ENCODE assay signal across 30 cellular contexts in the genomic region with DNA sequence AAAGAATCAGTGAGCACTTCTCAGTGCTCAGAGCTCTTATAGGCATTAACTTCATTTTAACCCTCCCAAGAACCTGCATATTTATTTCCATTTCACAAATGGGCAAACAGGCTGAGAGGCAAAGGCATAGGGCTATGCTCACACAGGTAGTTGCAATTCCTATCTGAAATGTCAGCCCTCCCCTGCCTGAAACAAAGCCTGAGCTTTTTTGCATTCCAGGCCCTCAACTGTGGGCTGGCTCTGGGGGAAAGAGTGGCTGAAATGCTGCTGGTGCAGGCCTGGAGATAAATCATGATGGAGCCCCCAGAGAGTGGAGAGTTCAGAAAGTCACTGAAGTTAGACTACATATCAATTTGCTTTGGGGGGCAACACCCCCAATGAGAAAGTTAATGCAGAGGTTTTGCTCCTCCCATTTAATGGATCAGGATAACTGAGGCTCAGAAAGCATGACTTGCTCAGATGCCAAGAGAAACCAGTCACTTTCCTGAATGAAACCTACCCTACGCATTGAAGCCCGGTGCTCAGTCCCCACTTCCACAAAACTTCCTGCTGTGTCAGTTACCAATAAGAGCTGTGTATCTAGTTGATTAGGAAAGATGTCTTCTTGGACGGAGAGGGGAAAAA. TPM values are rescaled to one million over a fixed set of nuclear protein-coding genes. Genes with fewer than 3 reads are reported as not detected.
"Had no signal": no experiment of that assay in that cellular context is flagged by ENCODE, and none has a peak within 500 bp of the region (broad histone marks: within the 10 kb centered on the region; RNA-seq: fewer than 3 reads in every experiment).

No MANE protein-coding gene starts in this region.

- ATAC-seq: activated T-cell treated with anti-CD3 and anti-CD28 coated beads, Interleukin-2, amount 50 U/mL, for 72 hours; effector memory CD8-positive, alpha-beta T cell; foreskin keratinocyte; gastrocnemius medialis; heart left ventricle had no signal

- H3K4me3 ChIP-seq: esophagus muscularis mucosa, gastrocnemius medialis, heart left ventricle had no signal

- DNase-seq: activated CD4-positive, alpha-beta memory T cell treated with anti-CD3 and anti-CD28 coated beads, Interleukin-2, amount 10 ng/mL, durations not matched to agents 7 days and 5 days; activated CD4-positive, alpha-beta T cell treated with anti-CD3 and anti-CD28 coated beads for 1 hour; activated CD4-positive, alpha-beta T cell treated with anti-CD3 and anti-CD28 coated beads for 4 hours; activated CD4-positive, alpha-beta T cell treated with anti-CD3 and anti-CD28 coated beads, Interleukin-2, amount 10 ng/mL, durations not matched to agents 7 days and 5 days; activated CD4-positive, alpha-beta T cell treated with anti-CD3 and anti-CD28 coated beads, Interleukin-2, amount 50 U/mL, for 4 hours; activated CD8-positive, alpha-beta memory T cell treated with anti-CD3 and anti-CD28 coated beads, Interleukin-2, amount 50 U/mL, for 48 hours; activated gamma-delta T cell; activated naive CD4-positive, alpha-beta T cell; activated naive CD4-positive, alpha-beta T cell treated with anti-CD3 and anti-CD28 coated beads, Interleukin-2, amount 50 U/mL, for 16 hours; activated T-cell treated with anti-CD3 and anti-CD28 coated beads for 4 hours; activated T-cell treated with anti-CD3 and anti-CD28 coated beads, Interleukin-2, amount 50 U/mL, for 24 hours; activated T-cell treated with anti-CD3 and anti-CD28 coated beads, Interleukin-2, amount 50 U/mL, for 72 hours; amniotic stem cell; anterior cingulate cortex; brain microvascular endothelial cell; cortex of kidney; dermis blood vessel endothelial cell; effector CD4-positive, alpha-beta T cell; effector memory CD8-positive, alpha-beta T cell; erythroblast; foreskin keratinocyte; gastrocnemius medialis; glutamatergic neuron; heart left ventricle; T-helper 2 cell had no signal

- H3K36me3 ChIP-seq: brain microvascular endothelial cell, esophagus muscularis mucosa, gastrocnemius medialis, heart left ventricle had no signal

- H3K4me1 ChIP-seq: foreskin keratinocyte, gastrocnemius medialis, heart left ventricle had no signal

- FAIRE-seq: astrocyte, bronchial epithelial cell, colon had no signal

- H3K27ac ChIP-seq: brain microvascular endothelial cell, esophagus muscularis mucosa, foreskin keratinocyte, gastrocnemius medialis, heart left ventricle had no signal

- H3K9me3 ChIP-seq: esophagus muscularis mucosa, gastrocnemius medialis, heart left ventricle had no signal

RNA-seq across cellular contexts. Expression of a gene that starts 5.6 kb away (rescaled TPM):
- total RNA-seq: activated CD4-positive, alpha-beta memory T cell treated with anti-CD3 and anti-CD28 coated beads, Interleukin-2, amount 10 ng/mL, durations not matched to agents 7 days and 5 days; activated CD4-positive, alpha-beta T cell treated with anti-CD3 and anti-CD28 coated beads, Interleukin-2, amount 10 ng/mL, durations not matched to agents 7 days and 5 days; activated T-cell treated with anti-CD3 and anti-CD28 coated beads, Interleukin-2, amount 50 U/mL, for 72 hours; bronchial epithelial cell; dermis blood vessel endothelial cell; foreskin keratinocyte; gastrocnemius medialis; T-helper 1 cell treated with Interleukin-12 subunit alpha and Interleukin-12 subunit beta and Interleukin-4 antibody, amounts not matched to agents 30 ng/mL and 1 ng/mL, for 36 hours had no signal
- polyA plus RNA-seq: foreskin keratinocyte, heart left ventricle had no signal
